Comparison of ENCODE assay signal across 31 cellular contexts in the genomic region with DNA sequence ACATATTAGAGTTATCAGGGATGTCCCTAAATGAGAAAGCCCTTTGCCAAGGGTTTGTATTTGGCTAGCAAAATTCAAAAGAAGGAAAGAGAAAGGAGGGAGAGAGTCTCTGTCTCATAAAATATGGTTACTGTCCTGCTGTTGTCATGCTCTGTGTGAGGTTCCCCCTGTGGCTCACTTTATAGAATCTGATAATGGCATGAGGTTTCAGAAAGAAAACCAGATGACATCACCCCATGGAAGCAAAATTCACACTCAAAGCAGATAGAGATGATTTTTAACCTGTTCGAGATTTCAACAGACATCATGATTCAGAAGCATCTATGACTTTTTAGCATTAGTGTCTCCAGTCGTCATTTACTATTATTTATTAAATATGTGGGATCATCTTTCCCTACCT.
"Had no signal": no experiment of that assay in that cellular context is flagged by ENCODE, and none has a peak within 500 bp of the region (broad histone marks: within the 10 kb centered on the region; RNA-seq: fewer than 3 reads in every experiment).

No MANE protein-coding gene starts in this region.

- H3K36me3 ChIP-seq: esophagus squamous epithelium, left ventricle myocardium inferior, neutrophil, ovary, prostate gland, suprapubic skin, tibial artery, upper lobe of right lung, WERI-Rb-1 had no signal

- H3K4me1 Mint-ChIP-seq: activated CD4-positive, alpha-beta memory T cell treated with anti-CD3 and anti-CD28 coated beads, Interleukin-2, amount 10 ng/mL, durations not matched to agents 7 days and 5 days; activated CD4-positive, alpha-beta T cell treated with anti-CD3 and anti-CD28 coated beads, Interleukin-2, amount 10 ng/mL, durations not matched to agents 24 days and 14 days; activated T-helper 17 cell treated with anti-CD3 and anti-CD28 coated beads, Interleukin-2, amount 50 U/mL, for 72 hours had no signal

- FAIRE-seq: colon, frontal cortex, islet of Langerhans, TTC549 had no signal

- H3K4me3 Mint-ChIP-seq: activated CD4-positive, alpha-beta memory T cell treated with anti-CD3 and anti-CD28 coated beads, Interleukin-2, amount 10 ng/mL, durations not matched to agents 7 days and 5 days; activated CD4-positive, alpha-beta T cell treated with anti-CD3 and anti-CD28 coated beads, Interleukin-2, amount 10 ng/mL, durations not matched to agents 24 days and 14 days; activated T-cell treated with anti-CD3 and anti-CD28 coated beads, Interleukin-2, amount 50 U/mL, for 4 hours; activated T-helper 17 cell treated with anti-CD3 and anti-CD28 coated beads, Interleukin-2, amount 50 U/mL, for 72 hours; natural killer cell treated with Interleukin-12 subunit alpha and Interleukin-12 subunit beta and Interleukin-15 and Interleukin-18, amount 100 ng/mL, for 72 hours; stimulated activated naive B cell treated with anti-CD40 and anti-IgM and Interleukin-4, amounts not matched to agents 10 μg/mL and 1 μg/mL and 100 μg/mL, for 72 hours; T-helper 1 cell treated with Interleukin-12 subunit alpha and Interleukin-12 subunit beta and Interleukin-4 antibody, amounts not matched to agents 30 μg/mL and 1 μg/mL, for 36 hours had no signal

- H3K9me3 ChIP-seq: esophagus squamous epithelium, left ventricle myocardium inferior, neutrophil, ovary, prostate gland, suprapubic skin, tibial artery, upper lobe of right lung had no signal

- H3K4me1 ChIP-seq: left ventricle myocardium inferior, prostate gland, suprapubic skin, upper lobe of right lung had no signal

- H3K27me3 ChIP-seq: ovary, suprapubic skin, tibial artery, upper lobe of right lung had no signal

- H3K4me3 ChIP-seq: esophagus squamous epithelium, lung, ovary, prostate gland, suprapubic skin, tibial artery, upper lobe of right lung had no signal

- DNase-seq: activated CD4-positive, alpha-beta memory T cell treated with anti-CD3 and anti-CD28 coated beads, Interleukin-2, amount 10 ng/mL, durations not matched to agents 7 days and 5 days; activated CD4-positive, alpha-beta T cell treated with anti-CD3 and anti-CD28 coated beads, Interleukin-2, amount 10 ng/mL, durations not matched to agents 24 days and 14 days; activated CD4-positive, CD25-positive, alpha-beta regulatory T cell treated with anti-CD3 and anti-CD28 coated beads, Interleukin-2, amount 50 U/mL, for 72 hours; activated gamma-delta T cell treated with Interleukin-2 at 50 U/mL for 16 hours; activated naive CD4-positive, alpha-beta T cell treated with anti-CD3 and anti-CD28 coated beads, Interleukin-2, amount 50 U/mL, for 16 hours; activated T-cell treated with anti-CD3 and anti-CD28 coated beads, Interleukin-2, amount 50 U/mL, for 4 hours; dermis blood vessel endothelial cell; effector CD4-positive, alpha-beta T cell; esophagus squamous epithelium; left ventricle myocardium inferior; retina; stimulated activated CD4-positive, alpha-beta T cell treated with anti-CD3 and anti-CD28 coated beads, Interleukin-15, amount 100 ng/mL, for 24 hours; stimulated activated CD4-positive, alpha-beta T cell treated with anti-CD3 and anti-CD28 coated beads, Interleukin-2, amount 100 ng/mL, for 24 hours; stimulated activated naive B cell treated with anti-CD40 and anti-IgM and Interleukin-4, amounts not matched to agents 10 μg/mL and 1 μg/mL and 100 μg/mL, for 72 hours; T-helper 9 cell; tibial artery; upper lobe of right lung; WERI-Rb-1 had no signal

- ATAC-seq: activated T-cell treated with anti-CD3 and anti-CD28 coated beads, Interleukin-2, amount 50 U/mL, for 4 hours; activated T-helper 17 cell treated with anti-CD3 and anti-CD28 coated beads, Interleukin-2, amount 50 U/mL, for 72 hours; natural killer cell treated with Interleukin-12 subunit alpha and Interleukin-12 subunit beta and Interleukin-15 and Interleukin-18, amount 100 ng/mL, for 72 hours; stimulated activated naive B cell treated with anti-CD40 and anti-IgM and Interleukin-4, amounts not matched to agents 10 μg/mL and 1 μg/mL and 100 μg/mL, for 72 hours; upper lobe of right lung had no signal

- H3K9me3 Mint-ChIP-seq: activated CD4-positive, alpha-beta memory T cell treated with anti-CD3 and anti-CD28 coated beads, Interleukin-2, amount 10 ng/mL, durations not matched to agents 7 days and 5 days; activated CD4-positive, alpha-beta T cell treated with anti-CD3 and anti-CD28 coated beads, Interleukin-2, amount 10 ng/mL, durations not matched to agents 24 days and 14 days; activated T-cell treated with anti-CD3 and anti-CD28 coated beads, Interleukin-2, amount 50 U/mL, for 4 hours; activated T-helper 17 cell treated with anti-CD3 and anti-CD28 coated beads, Interleukin-2, amount 50 U/mL, for 72 hours; natural killer cell treated with Interleukin-12 subunit alpha and Interleukin-12 subunit beta and Interleukin-15 and Interleukin-18, amount 100 ng/mL, for 72 hours; stimulated activated naive B cell treated with anti-CD40 and anti-IgM and Interleukin-4, amounts not matched to agents 10 μg/mL and 1 μg/mL and 100 μg/mL, for 72 hours; T-helper 1 cell treated with Interleukin-12 subunit alpha and Interleukin-12 subunit beta and Interleukin-4 antibody, amounts not matched to agents 30 μg/mL and 1 μg/mL, for 36 hours had no signal

- H3K27ac ChIP-seq: epithelial cell of prostate, esophagus squamous epithelium, left ventricle myocardium inferior, neutrophil, prostate gland, suprapubic skin, tibial artery, upper lobe of right lung, WERI-Rb-1 had no signal

- H3K36me3 Mint-ChIP-seq: natural killer cell treated with Interleukin-12 subunit alpha and Interleukin-12 subunit beta and Interleukin-15 and Interleukin-18, amount 100 ng/mL, for 72 hours; stimulated activated naive B cell treated with anti-CD40 and anti-IgM and Interleukin-4, amounts not matched to agents 10 μg/mL and 1 μg/mL and 100 μg/mL, for 72 hours had no signal

- H3K27ac Mint-ChIP-seq: activated CD4-positive, alpha-beta memory T cell treated with anti-CD3 and anti-CD28 coated beads, Interleukin-2, amount 10 ng/mL, durations not matched to agents 7 days and 5 days; activated CD4-positive, alpha-beta T cell treated with anti-CD3 and anti-CD28 coated beads, Interleukin-2, amount 10 ng/mL, durations not matched to agents 24 days and 14 days; activated T-helper 17 cell treated with anti-CD3 and anti-CD28 coated beads, Interleukin-2, amount 50 U/mL, for 72 hours; natural killer cell treated with Interleukin-12 subunit alpha and Interleukin-12 subunit beta and Interleukin-15 and Interleukin-18, amount 100 ng/mL, for 72 hours; stimulated activated naive B cell treated with anti-CD40 and anti-IgM and Interleukin-4, amounts not matched to agents 10 μg/mL and 1 μg/mL and 100 μg/mL, for 72 hours; T-helper 1 cell treated with Interleukin-12 subunit alpha and Interleukin-12 subunit beta and Interleukin-4 antibody, amounts not matched to agents 30 μg/mL and 1 μg/mL, for 36 hours had no signal
